ENCODE assay signal across 13 cellular contexts in genomic region chr17:33469911-33470310, GRCh38.
DNase-seq lines count a peak whose midpoint lies in the region; ATAC-seq and TF ChIP-seq lines count a peak whose summit lies in the region.
"Had no signal": no experiment of that assay in that cellular context is flagged by ENCODE, and none has a peak within 500 bp of the region (broad histone marks: within the 10 kb centered on the region; RNA-seq: fewer than 3 reads in every experiment).

No MANE protein-coding gene starts in this region.

- TF ChIP-seq CTCF in astrocyte of the spinal cord (IDR thresholded peaks at IDR 0.05; ENCODE audit: low read depth, low read length) (no peak), uterus (IDR thresholded peaks at IDR 0.05) (no peak)

- no peak for DNase-seq in left ventricle myocardium superior
- DNase-seq in cardiac septum (ENCODE audit: low spot score), result no peak
- DNase-seq in astrocyte of the spinal cord (ENCODE audit: low read depth, low spot score), result peak; percentile 60
- DNase-seq in islet precursor cell, result peak; percentile 98
- DNase-seq in uterus, result peak; percentile 29 to 42
- DNase-seq in HAP-1 (ENCODE audit: low spot score in 2 of 2), result no peak
- no peak for DNase-seq in activated CD4-positive, alpha-beta T cell treated with anti-CD3 and anti-CD28 coated beads, Interleukin-2, amount 50 U/mL, for 4 hours
- DNase-seq: amniotic stem cell, GDM1, NCI-H446 treated with DMSO at 0.1 percent for 48 hours had no signal

- intact Hi-C loops in left ventricle myocardium superior (cut with micrococcal nuclease) (no loop called here), cardiac septum (cut with DNase I) (no loop called here), uterus (cut with DNase I; ENCODE audit: low total_unique reads) (no loop called here)

- no peaks in the 10 kb centered on the region for H3K27me3 ChIP-seq in uterus
- H3K27me3 ChIP-seq in HAP-1 (ENCODE audit: low read depth), result no peaks in the 10 kb centered on the region

- H3K9me3 ChIP-seq in uterus, result no peaks in the 10 kb centered on the region
- no peaks in the 10 kb centered on the region for H3K9me3 ChIP-seq in HAP-1

- no peak overlapping the region for H3K27ac ChIP-seq in uterus

- H3K4me3 ChIP-seq in astrocyte of the spinal cord (ENCODE audit: low read depth, low read length), result no peak overlapping the region
- no peak overlapping the region for H3K4me3 ChIP-seq in uterus
- H3K4me3 ChIP-seq in HAP-1, result no peak overlapping the region
- H3K4me3 ChIP-seq: GM23338 had no signal

- ATAC-seq in left ventricle myocardium superior, result peak; percentile 61
- ATAC-seq in HG03460 (IDR thresholded peaks at IDR 0.05; ENCODE audit: unreplicated experiment), result no peak
- ATAC-seq: GM23338, sciatic nerve had no signal

- no peak for TF ChIP-seq POLR2A in uterus (IDR thresholded peaks at IDR 0.05)

- H3K36me3 ChIP-seq in uterus (no peaks in the 10 kb centered on the region), HAP-1 (replicated peaks) (no peaks in the 10 kb centered on the region)

- H3K4me1 ChIP-seq in uterus (no peaks in the 10 kb centered on the region), HAP-1 (no peaks in the 10 kb centered on the region)

- in situ Hi-C loops in astrocyte of the spinal cord (cut with HindIII; ENCODE audit: low sequenced_read_pairs) (no loop called here), HAP-1 (cut with MboI; ENCODE audit: low sequenced_read_pairs) (no loop called here)

Comparison
In these comparisons a context has a peak if more than half of its experiments do, and no peak if none do; other contexts are left out.
1. DNase-seq: peak in astrocyte of the spinal cord (single experiment), islet precursor cell (single experiment) and uterus (2 of 2); none in left ventricle myocardium superior (single experiment), cardiac septum (single experiment), HAP-1 (0 of 2) and activated CD4-positive, alpha-beta T cell treated with anti-CD3 and anti-CD28 coated beads, Interleukin-2, amount 50 U/mL, for 4 hours (0 of 2).